ENCODE assay signal across 8 cellular contexts in the genomic region with DNA sequence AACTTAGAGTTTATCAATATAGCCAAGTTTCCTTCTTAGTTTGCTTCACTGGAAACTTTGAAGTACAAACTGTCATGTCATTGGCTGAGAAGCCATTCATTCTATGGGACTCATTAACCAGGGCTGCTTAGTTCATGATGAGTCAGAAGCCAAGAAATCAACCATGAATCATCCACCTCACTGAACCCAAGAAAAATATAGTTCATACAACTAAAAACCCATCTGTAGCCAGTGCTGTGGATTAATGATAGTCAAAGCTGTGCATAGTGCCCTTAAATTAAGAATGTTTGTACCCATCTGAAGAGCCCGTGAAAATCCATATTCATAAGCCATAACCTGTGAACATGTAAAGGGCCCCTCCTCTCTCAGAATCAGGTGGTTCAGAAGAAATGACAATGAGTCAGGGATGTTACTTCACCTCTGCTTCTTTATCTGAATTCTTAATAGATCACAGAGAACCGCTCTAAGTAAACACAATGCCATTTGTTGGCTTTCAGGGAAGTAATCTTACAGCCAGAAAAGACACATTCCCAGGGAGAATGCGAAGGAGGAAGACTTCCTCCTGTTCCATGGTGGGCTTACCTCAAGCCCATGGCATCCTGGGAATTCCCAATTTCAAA.
DNase-seq lines count a peak whose midpoint lies in the region; ATAC-seq and TF ChIP-seq lines count a peak whose summit lies in the region.

No MANE protein-coding gene starts in this region.

- peak; percentile 92 for ATAC-seq in GM19351 (IDR thresholded peaks at IDR 0.05; ENCODE audit: unreplicated experiment)
- ATAC-seq in HG03280 (IDR thresholded peaks at IDR 0.05; ENCODE audit: unreplicated experiment) = peak; percentile 85

- intact Hi-C loops in posterior cingulate gyrus (cut with DNase I) = no loop called here

- DNase-seq in AML-193 (lab: John Stamatoyannopoulos, UW) (peak; percentile 24 to 33), left kidney (ENCODE audit: low read depth, low spot score) (peak; percentile 55), DMS153 (lab: John Stamatoyannopoulos, UW) (no peak), posterior cingulate gyrus (no peak), NCI-H1694 treated with DMSO at 0.1 percent for 48 hours (lab: John Stamatoyannopoulos, UW) (no peak)

- no peak for TF ChIP-seq CTCF in WI38 (IDR thresholded peaks at IDR 0.05; ENCODE audit: low read depth, low read length)

- H3K4me3 ChIP-seq in WI38 (ENCODE audit: low read depth, low read length) = 0 out of 2 replicates have a peak overlapping the region, but pooled peaks have one; percentile 18

Comparison
In these comparisons a context has a peak if more than half of its experiments do, and no peak if none do; other contexts are left out.
1. DNase-seq: peak in AML-193 (2 of 2) and left kidney (single experiment); none in DMS153 (single experiment), posterior cingulate gyrus (0 of 10) and NCI-H1694 treated with DMSO at 0.1 percent for 48 hours (single experiment).